33 cellular contexts compared by ENCODE assay signal in the genomic region with DNA sequence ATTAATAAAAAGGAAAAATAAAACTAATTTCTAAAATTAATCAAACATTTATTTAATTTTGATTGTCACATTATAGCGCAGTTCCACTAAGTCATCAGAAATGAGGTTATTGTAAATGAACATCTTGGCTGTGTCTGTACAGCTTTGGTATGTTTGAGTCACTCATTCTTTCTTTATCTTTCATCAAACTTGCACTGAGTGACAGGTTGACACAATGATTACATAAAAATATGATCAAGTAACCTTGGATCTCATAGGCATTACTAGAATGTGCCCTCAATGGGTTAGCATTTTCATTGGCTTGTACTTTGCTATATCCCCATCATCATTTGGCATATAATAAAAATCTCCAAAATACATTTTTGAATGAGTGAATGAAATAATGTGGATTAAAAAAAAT.
"Had no signal": no experiment of that assay in that cellular context is flagged by ENCODE, and none has a peak within 500 bp of the region (broad histone marks: within the 10 kb centered on the region; RNA-seq: fewer than 3 reads in every experiment).

No MANE protein-coding gene starts in this region.

- ATAC-seq: activated CD4-positive, alpha-beta T cell treated with anti-CD3 and anti-CD28 coated beads for 36 hours; activated CD4-positive, CD25-positive, alpha-beta regulatory T cell treated with anti-CD3 and anti-CD28 coated beads, Interleukin-2, amount 50 U/mL, for 24 hours; activated CD8-positive, alpha-beta T cell treated with anti-CD3 and anti-CD28 coated beads, Interleukin-2, amount 10 ng/mL, durations not matched to agents 7 days and 5 days; activated naive CD4-positive, alpha-beta T cell treated with anti-CD3 and anti-CD28 coated beads, Interleukin-2, amount 50 U/mL, for 72 hours; Right ventricle myocardium inferior; WTC11 had no signal

- FAIRE-seq: TTC549 had no signal

- H3K27me3 Mint-ChIP-seq: activated CD4-positive, alpha-beta T cell treated with anti-CD3 and anti-CD28 coated beads for 36 hours; activated CD4-positive, alpha-beta T cell treated with anti-CD3 and anti-CD28 coated beads, Interleukin-2, amount 10 ng/mL, durations not matched to agents 7 days and 5 days; activated T-cell treated with anti-CD3 and anti-CD28 coated beads, Interleukin-2, amount 50 U/mL, for 24 hours; central memory CD8-positive, alpha-beta T cell had no signal

- H3K4me1 ChIP-seq: adrenal gland had no signal

- H3K9me3 Mint-ChIP-seq: activated CD4-positive, alpha-beta T cell treated with anti-CD3 and anti-CD28 coated beads, Interleukin-2, amount 10 ng/mL, durations not matched to agents 7 days and 5 days; brain had no signal

- H3K27ac ChIP-seq: adrenal gland, cardiac muscle cell, PC-9, RWPE1, SK-N-MC had no signal

- H3K4me1 Mint-ChIP-seq: activated CD4-positive, alpha-beta T cell treated with anti-CD3 and anti-CD28 coated beads for 36 hours; activated CD4-positive, alpha-beta T cell treated with anti-CD3 and anti-CD28 coated beads, Interleukin-2, amount 10 ng/mL, durations not matched to agents 7 days and 5 days; brain; central memory CD8-positive, alpha-beta T cell; WTC11 had no signal

- H3K36me3 ChIP-seq: adrenal gland, cardiac muscle cell had no signal

- H3K4me3 ChIP-seq: adrenal gland, cardiac muscle cell, PC-9, SK-N-MC had no signal

- H3K9me3 ChIP-seq: adrenal gland had no signal

- H2AFZ ChIP-seq: PC-9 had no signal

- H3K4me2 ChIP-seq: PC-9 had no signal

- H3K4me3 Mint-ChIP-seq: activated CD4-positive, alpha-beta T cell treated with anti-CD3 and anti-CD28 coated beads for 36 hours; activated CD4-positive, alpha-beta T cell treated with anti-CD3 and anti-CD28 coated beads, Interleukin-2, amount 10 ng/mL, durations not matched to agents 7 days and 5 days; activated CD8-positive, alpha-beta T cell treated with anti-CD3 and anti-CD28 coated beads, Interleukin-2, amount 10 ng/mL, durations not matched to agents 7 days and 5 days; activated naive CD4-positive, alpha-beta T cell treated with anti-CD3 and anti-CD28 coated beads for 36 hours; activated T-cell treated with anti-CD3 and anti-CD28 coated beads, Interleukin-2, amount 50 U/mL, for 24 hours; brain; central memory CD8-positive, alpha-beta T cell; WTC11 had no signal

- H3K27me3 ChIP-seq: adrenal gland, cardiac muscle cell had no signal

- DNase-seq: activated CD4-positive, alpha-beta T cell treated with anti-CD3 and anti-CD28 coated beads for 36 hours; activated CD4-positive, alpha-beta T cell treated with anti-CD3 and anti-CD28 coated beads, Interleukin-2, amount 10 ng/mL, durations not matched to agents 7 days and 5 days; activated CD4-positive, alpha-beta T cell treated with anti-CD3 and anti-CD28 coated beads, Interleukin-2, amount 50 U/mL, for 48 hours; activated CD8-positive, alpha-beta T cell treated with anti-CD3 and anti-CD28 coated beads, Interleukin-2, amount 10 ng/mL, durations not matched to agents 7 days and 5 days; activated gamma-delta T cell; activated naive CD4-positive, alpha-beta T cell treated with anti-CD3 and anti-CD28 coated beads for 36 hours; activated T-cell treated with anti-CD3 and anti-CD28 coated beads, Interleukin-2, amount 50 U/mL, for 24 hours; KG1; MM.1S; MV-4-11; NCI-H1092; NCI-H1436 treated with DMSO at 0.1 percent for 48 hours; NCI-H1694 treated with DMSO at 0.1 percent for 48 hours; NCI-H2029; NCI-H510A; NCI-H526; NCI-H748 treated with DMSO at 0.1 percent for 48 hours; NK-92 treated with Interleukin-12 subunit alpha and Interleukin-12 subunit beta, amount 100 ng/mL, for 24 hours; PC-9; SIG-M5; T1000 had no signal

- H3K27ac Mint-ChIP-seq: activated CD4-positive, alpha-beta T cell treated with anti-CD3 and anti-CD28 coated beads for 36 hours; activated CD4-positive, alpha-beta T cell treated with anti-CD3 and anti-CD28 coated beads, Interleukin-2, amount 10 ng/mL, durations not matched to agents 7 days and 5 days; activated CD8-positive, alpha-beta T cell treated with anti-CD3 and anti-CD28 coated beads, Interleukin-2, amount 10 ng/mL, durations not matched to agents 7 days and 5 days; activated naive CD4-positive, alpha-beta T cell treated with anti-CD3 and anti-CD28 coated beads for 36 hours; activated naive CD4-positive, alpha-beta T cell treated with anti-CD3 and anti-CD28 coated beads, Interleukin-2, amount 50 U/mL, for 72 hours; activated T-cell treated with anti-CD3 and anti-CD28 coated beads, Interleukin-2, amount 50 U/mL, for 24 hours; activated T-helper 2 cell treated with anti-CD3 and anti-CD28 coated beads, Interferon-gamma antibody, Interleukin-2, Interleukin-4, amounts not matched to agents 10 μg/mL and 5 μg/mL and 100 μg/mL, durations not matched to agents 14 hours and 24 hours and 36 hours; brain; WTC11 had no signal

- H3K36me3 Mint-ChIP-seq: activated naive CD4-positive, alpha-beta T cell treated with anti-CD3 and anti-CD28 coated beads, Interleukin-2, amount 50 U/mL, for 72 hours; brain; WTC11 had no signal
